Comparison of ENCODE assay signal across 1 cellular context in the genomic region with DNA sequence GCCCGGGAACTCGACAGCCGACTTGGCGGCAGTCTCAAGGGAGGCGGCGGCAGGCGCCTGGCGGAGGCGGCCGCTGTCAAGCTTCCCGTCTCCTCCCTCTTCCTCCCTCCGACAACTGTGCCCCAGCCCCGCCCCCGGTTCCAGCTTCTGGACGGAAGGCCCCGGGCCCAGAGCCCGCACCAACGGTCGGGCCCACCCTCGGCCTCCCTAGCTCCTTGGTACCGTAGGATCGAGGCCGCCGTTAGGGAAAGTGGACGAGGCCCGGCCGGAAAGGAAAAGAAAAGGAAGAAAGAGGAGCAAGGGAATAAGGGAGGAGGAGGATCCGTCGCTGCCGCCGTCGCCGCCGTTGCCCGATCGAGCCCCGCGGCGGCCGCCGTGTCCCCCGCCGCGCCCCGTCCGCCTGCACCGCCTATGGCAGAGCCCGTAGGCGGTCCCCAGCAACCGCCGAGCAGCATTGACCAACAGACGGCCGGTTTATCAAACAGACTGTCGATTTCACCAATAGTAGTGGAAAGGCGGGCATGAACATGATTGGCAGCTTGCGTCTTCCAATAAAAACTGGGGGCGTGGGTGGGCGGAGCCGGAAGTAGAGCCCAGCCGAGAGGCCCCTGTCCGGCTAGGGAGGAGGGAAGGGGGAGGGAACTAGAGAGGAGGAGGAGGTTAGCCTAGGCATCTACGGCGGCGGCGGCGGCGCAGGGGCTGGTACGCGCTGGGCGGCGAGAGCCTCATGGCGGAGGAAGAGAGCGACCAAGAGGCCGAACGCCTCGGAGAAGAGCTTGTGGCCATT.
TF ChIP-seq lines count a peak whose summit lies in the region.

A gene with protein sequence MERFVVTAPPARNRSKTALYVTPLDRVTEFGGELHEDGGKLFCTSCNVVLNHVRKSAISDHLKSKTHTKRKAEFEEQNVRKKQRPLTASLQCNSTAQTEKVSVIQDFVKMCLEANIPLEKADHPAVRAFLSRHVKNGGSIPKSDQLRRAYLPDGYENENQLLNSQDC (minus strand): TSS at position 413 of the 787 bp plus-strand sequence. CDS start 3,029 bp downstream, outside the sequence.
A gene (plus strand): TSS at position 663 of the 787 bp plus-strand sequence. CDS start 65 bp downstream, at position 728.

TF ChIP-seq in HepG2, 621 proteins besides CTCF, POLR2A, EP300 and RAD21 (continued from another document and continues in another):
- TF ChIP-seq ZNF703 (CRISPR knock-in tag; IDR thresholded peaks at IDR 0.05; ENCODE audit: borderline replicate concordance) (no peak), FOXM1 (CRISPR knock-in tag; IDR thresholded peaks at IDR 0.05) (no peak), ZMYM2 (CRISPR knock-in tag; IDR thresholded peaks at IDR 0.05) (no peak), ZNF652 (CRISPR knock-in tag; IDR thresholded peaks at IDR 0.05; ENCODE audit: borderline replicate concordance, low read depth) (no peak), CENPX (CRISPR knock-in tag; IDR thresholded peaks at IDR 0.05) (no peak), ZNF282 (IDR thresholded peaks at IDR 0.05; ENCODE audit: partially characterized antibody) (no peak), SP140L (CRISPR knock-in tag; IDR thresholded peaks at IDR 0.05; ENCODE audit: borderline replicate concordance) (no peak; the same call in 1 of the 2 replicates), GLI4 (CRISPR knock-in tag; IDR thresholded peaks at IDR 0.05; ENCODE audit: borderline replicate concordance) (no peak; the same call in 1 of the 2 replicates), ZFP62 (CRISPR knock-in tag; IDR thresholded peaks at IDR 0.05) (no peak), REPIN1 (CRISPR knock-in tag; IDR thresholded peaks at IDR 0.05; ENCODE audit: borderline replicate concordance, low read depth) (peak; percentile 36), HHEX (CRISPR knock-in tag; IDR thresholded peaks at IDR 0.05) (no peak), CEBPB (IDR thresholded peaks at IDR 0.05; ENCODE audit: borderline replicate concordance, low read depth, low read length) (no peak), ATRX (CRISPR knock-in tag; IDR thresholded peaks at IDR 0.05; ENCODE audit: borderline replicate concordance) (no peak), ZNF737 (CRISPR knock-in tag; IDR thresholded peaks at IDR 0.05; ENCODE audit: borderline replicate concordance) (no peak), RBAK (CRISPR knock-in tag; IDR thresholded peaks at IDR 0.05) (no peak), ZNF747 (CRISPR knock-in tag; IDR thresholded peaks at IDR 0.05; ENCODE audit: borderline replicate concordance) (0 out of 2 replicates have a peak, but pooled peaks have one; percentile 40), ZSCAN20 (CRISPR knock-in tag; IDR thresholded peaks at IDR 0.05; ENCODE audit: borderline replicate concordance) (0 out of 2 replicates have a peak, but pooled peaks have one; percentile 33), PHF21A (CRISPR knock-in tag; IDR thresholded peaks at IDR 0.05) (0 out of 2 replicates have a peak, but pooled peaks have one; percentile 4), ZNF644 (CRISPR knock-in tag; IDR thresholded peaks at IDR 0.05; ENCODE audit: low read depth) (no peak), SMARCE1 (IDR thresholded peaks at IDR 0.05; ENCODE audit: borderline replicate concordance) (no peak), ZNF20 (CRISPR knock-in tag; IDR thresholded peaks at IDR 0.05) (no peak), ERF (CRISPR knock-in tag; IDR thresholded peaks at IDR 0.05) (no peak; the same call in 1 of the 2 replicates), HNRNPH1 (optimal IDR thresholded peaks at IDR 0.05; ENCODE audit: low read depth, low read length) (no peak), ZNF44 (CRISPR knock-in tag; IDR thresholded peaks at IDR 0.05) (no peak), CBX1 (IDR thresholded peaks at IDR 0.05; ENCODE audit: low read depth) (peak; percentile 42), BHLHE40 (IDR thresholded peaks at IDR 0.05; ENCODE audit: low read length) (no peak), KAT7 (CRISPR knock-in tag; IDR thresholded peaks at IDR 0.05; ENCODE audit: borderline replicate concordance) (peak; percentile 53), TBX2 (CRISPR knock-in tag; IDR thresholded peaks at IDR 0.05; ENCODE audit: borderline replicate concordance) (peak; percentile 21; the same call in 1 of the 2 replicates), NFATC3 (CRISPR knock-in tag; IDR thresholded peaks at IDR 0.05) (no peak), ZNF225 (CRISPR knock-in tag; IDR thresholded peaks at IDR 0.05) (no peak)
- TF ChIP-seq, protein P1, sequence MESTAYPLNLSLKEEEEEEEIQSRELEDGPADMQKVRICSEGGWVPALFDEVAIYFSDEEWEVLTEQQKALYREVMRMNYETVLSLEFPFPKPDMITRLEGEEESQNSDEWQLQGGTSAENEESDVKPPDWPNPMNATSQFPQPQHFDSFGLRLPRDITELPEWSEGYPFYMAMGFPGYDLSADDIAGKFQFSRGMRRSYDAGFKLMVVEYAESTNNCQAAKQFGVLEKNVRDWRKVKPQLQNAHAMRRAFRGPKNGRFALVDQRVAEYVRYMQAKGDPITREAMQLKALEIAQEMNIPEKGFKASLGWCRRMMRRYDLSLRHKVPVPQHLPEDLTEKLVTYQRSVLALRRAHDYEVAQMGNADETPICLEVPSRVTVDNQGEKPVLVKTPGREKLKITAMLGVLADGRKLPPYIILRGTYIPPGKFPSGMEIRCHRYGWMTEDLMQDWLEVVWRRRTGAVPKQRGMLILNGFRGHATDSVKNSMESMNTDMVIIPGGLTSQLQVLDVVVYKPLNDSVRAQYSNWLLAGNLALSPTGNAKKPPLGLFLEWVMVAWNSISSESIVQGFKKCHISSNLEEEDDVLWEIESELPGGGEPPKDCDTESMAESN (CRISPR knock-in tag; conservative IDR thresholded peaks at IDR 0.05), result peak; percentile 84
- TF ChIP-seq, protein P2, sequence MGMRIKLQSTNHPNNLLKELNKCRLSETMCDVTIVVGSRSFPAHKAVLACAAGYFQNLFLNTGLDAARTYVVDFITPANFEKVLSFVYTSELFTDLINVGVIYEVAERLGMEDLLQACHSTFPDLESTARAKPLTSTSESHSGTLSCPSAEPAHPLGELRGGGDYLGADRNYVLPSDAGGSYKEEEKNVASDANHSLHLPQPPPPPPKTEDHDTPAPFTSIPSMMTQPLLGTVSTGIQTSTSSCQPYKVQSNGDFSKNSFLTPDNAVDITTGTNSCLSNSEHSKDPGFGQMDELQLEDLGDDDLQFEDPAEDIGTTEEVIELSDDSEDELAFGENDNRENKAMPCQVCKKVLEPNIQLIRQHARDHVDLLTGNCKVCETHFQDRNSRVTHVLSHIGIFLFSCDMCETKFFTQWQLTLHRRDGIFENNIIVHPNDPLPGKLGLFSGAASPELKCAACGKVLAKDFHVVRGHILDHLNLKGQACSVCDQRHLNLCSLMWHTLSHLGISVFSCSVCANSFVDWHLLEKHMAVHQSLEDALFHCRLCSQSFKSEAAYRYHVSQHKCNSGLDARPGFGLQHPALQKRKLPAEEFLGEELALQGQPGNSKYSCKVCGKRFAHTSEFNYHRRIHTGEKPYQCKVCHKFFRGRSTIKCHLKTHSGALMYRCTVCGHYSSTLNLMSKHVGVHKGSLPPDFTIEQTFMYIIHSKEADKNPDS (CRISPR knock-in tag; IDR thresholded peaks at IDR 0.05), result no peak
- TF ChIP-seq, protein P3, sequence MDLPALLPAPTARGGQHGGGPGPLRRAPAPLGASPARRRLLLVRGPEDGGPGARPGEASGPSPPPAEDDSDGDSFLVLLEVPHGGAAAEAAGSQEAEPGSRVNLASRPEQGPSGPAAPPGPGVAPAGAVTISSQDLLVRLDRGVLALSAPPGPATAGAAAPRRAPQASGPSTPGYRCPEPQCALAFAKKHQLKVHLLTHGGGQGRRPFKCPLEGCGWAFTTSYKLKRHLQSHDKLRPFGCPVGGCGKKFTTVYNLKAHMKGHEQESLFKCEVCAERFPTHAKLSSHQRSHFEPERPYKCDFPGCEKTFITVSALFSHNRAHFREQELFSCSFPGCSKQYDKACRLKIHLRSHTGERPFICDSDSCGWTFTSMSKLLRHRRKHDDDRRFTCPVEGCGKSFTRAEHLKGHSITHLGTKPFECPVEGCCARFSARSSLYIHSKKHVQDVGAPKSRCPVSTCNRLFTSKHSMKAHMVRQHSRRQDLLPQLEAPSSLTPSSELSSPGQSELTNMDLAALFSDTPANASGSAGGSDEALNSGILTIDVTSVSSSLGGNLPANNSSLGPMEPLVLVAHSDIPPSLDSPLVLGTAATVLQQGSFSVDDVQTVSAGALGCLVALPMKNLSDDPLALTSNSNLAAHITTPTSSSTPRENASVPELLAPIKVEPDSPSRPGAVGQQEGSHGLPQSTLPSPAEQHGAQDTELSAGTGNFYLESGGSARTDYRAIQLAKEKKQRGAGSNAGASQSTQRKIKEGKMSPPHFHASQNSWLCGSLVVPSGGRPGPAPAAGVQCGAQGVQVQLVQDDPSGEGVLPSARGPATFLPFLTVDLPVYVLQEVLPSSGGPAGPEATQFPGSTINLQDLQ (CRISPR knock-in tag; IDR thresholded peaks at IDR 0.05), result 0 out of 2 replicates have a peak, but pooled peaks have one; percentile 32
- TF ChIP-seq, protein P4, sequence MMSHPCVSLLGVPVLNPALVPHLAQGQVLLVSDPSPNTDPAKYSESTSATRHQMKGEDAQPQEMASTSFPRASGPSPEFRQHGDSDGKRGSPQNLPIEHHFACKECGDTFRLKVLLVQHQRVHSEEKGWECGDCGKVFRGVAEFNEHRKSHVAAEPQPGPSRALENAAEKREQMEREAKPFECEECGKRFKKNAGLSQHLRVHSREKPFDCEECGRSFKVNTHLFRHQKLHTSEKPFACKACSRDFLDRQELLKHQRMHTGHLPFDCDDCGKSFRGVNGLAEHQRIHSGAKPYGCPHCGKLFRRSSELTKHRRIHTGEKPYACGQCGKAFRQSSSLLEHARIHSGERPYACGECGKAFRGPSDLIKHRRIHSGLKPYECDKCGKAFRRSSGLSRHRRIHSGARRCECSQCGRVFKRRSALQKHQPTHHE (CRISPR knock-in tag; IDR thresholded peaks at IDR 0.05; ENCODE audit: borderline replicate concordance), result peak; percentile 18; the same call in 1 of the 2 replicates
- TF ChIP-seq, protein P5, sequence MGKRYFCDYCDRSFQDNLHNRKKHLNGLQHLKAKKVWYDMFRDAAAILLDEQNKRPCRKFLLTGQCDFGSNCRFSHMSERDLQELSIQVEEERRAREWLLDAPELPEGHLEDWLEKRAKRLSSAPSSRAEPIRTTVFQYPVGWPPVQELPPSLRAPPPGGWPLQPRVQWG (CRISPR knock-in tag; IDR thresholded peaks at IDR 0.05; ENCODE audit: borderline replicate concordance, low read depth), result no peak
- TF ChIP-seq, protein P6, sequence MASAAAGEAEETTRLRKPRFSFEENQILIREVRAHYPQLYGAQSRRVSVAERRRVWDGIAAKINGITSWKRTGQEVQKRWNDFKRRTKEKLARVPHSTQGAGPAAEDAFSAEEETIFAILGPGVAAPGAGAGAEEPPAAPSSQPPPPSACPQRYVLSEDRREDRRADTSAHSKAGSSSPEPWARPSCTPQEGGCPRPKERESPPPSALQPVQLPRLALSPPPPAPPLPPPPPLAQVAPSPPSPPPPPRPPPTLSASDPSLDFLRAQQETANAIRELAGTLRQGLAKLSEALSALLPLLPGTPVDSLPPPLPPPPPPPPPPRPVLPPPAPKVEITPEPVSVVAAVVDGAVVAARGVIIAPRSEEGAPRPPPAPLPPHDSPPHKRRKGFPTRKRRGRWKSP (CRISPR knock-in tag; IDR thresholded peaks at IDR 0.05), result no peak; the same call in 1 of the 2 replicates
- TF ChIP-seq, protein P7, sequence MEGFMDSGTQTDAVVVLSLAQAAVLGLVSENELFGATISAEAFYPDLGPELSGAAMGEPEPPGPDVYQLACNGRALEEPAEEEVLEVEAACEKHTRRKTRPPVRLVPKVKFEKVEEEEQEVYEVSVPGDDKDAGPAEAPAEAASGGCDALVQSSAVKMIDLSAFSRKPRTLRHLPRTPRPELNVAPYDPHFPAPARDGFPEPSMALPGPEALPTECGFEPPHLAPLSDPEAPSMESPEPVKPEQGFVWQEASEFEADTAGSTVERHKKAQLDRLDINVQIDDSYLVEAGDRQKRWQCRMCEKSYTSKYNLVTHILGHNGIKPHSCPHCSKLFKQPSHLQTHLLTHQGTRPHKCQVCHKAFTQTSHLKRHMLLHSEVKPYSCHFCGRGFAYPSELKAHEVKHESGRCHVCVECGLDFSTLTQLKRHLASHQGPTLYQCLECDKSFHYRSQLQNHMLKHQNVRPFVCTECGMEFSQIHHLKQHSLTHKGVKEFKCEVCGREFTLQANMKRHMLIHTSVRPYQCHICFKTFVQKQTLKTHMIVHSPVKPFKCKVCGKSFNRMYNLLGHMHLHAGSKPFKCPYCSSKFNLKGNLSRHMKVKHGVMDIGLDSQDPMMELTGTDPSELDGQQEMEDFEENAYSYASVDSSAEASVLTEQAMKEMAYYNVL (CRISPR knock-in tag; IDR thresholded peaks at IDR 0.05; ENCODE audit: borderline replicate concordance), result no peak
- TF ChIP-seq, protein P8, sequence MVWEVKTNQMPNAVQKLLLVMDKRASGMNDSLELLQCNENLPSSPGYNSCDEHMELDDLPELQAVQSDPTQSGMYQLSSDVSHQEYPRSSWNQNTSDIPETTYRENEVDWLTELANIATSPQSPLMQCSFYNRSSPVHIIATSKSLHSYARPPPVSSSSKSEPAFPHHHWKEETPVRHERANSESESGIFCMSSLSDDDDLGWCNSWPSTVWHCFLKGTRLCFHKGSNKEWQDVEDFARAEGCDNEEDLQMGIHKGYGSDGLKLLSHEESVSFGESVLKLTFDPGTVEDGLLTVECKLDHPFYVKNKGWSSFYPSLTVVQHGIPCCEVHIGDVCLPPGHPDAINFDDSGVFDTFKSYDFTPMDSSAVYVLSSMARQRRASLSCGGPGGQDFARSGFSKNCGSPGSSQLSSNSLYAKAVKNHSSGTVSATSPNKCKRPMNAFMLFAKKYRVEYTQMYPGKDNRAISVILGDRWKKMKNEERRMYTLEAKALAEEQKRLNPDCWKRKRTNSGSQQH (CRISPR knock-in tag; IDR thresholded peaks at IDR 0.05; ENCODE audit: low read depth), result no peak
- TF ChIP-seq, protein P9, sequence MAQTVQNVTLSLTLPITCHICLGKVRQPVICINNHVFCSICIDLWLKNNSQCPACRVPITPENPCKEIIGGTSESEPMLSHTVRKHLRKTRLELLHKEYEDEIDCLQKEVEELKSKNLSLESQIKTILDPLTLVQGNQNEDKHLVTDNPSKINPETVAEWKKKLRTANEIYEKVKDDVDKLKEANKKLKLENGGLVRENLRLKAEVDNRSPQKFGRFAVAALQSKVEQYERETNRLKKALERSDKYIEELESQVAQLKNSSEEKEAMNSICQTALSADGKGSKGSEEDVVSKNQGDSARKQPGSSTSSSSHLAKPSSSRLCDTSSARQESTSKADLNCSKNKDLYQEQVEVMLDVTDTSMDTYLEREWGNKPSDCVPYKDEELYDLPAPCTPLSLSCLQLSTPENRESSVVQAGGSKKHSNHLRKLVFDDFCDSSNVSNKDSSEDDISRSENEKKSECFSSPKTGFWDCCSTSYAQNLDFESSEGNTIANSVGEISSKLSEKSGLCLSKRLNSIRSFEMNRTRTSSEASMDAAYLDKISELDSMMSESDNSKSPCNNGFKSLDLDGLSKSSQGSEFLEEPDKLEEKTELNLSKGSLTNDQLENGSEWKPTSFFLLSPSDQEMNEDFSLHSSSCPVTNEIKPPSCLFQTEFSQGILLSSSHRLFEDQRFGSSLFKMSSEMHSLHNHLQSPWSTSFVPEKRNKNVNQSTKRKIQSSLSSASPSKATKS (CRISPR knock-in tag; IDR thresholded peaks at IDR 0.05), result no peak
- TF ChIP-seq, protein P10, sequence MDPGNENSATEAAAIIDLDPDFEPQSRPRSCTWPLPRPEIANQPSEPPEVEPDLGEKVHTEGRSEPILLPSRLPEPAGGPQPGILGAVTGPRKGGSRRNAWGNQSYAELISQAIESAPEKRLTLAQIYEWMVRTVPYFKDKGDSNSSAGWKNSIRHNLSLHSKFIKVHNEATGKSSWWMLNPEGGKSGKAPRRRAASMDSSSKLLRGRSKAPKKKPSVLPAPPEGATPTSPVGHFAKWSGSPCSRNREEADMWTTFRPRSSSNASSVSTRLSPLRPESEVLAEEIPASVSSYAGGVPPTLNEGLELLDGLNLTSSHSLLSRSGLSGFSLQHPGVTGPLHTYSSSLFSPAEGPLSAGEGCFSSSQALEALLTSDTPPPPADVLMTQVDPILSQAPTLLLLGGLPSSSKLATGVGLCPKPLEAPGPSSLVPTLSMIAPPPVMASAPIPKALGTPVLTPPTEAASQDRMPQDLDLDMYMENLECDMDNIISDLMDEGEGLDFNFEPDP (CRISPR knock-in tag; conservative IDR thresholded peaks at IDR 0.05), result no peak
